1 cellular context compared by ENCODE assay signal in genomic region chr20:33511876-33512275, GRCh38.
TF ChIP-seq lines count a peak whose summit lies in the region.

No MANE protein-coding gene starts in this region.

TF ChIP-seq in HepG2, 621 proteins besides CTCF, POLR2A, EP300 and RAD21 (continued from another document):
- TF ChIP-seq ZMYM3 (CRISPR knock-in tag; IDR thresholded peaks at IDR 0.05) (0 out of 2 replicates have a peak, but pooled peaks have one; percentile 17), ZNF891 (CRISPR knock-in tag; IDR thresholded peaks at IDR 0.05) (0 out of 2 replicates have a peak, but pooled peaks have one; percentile 53), ZBTB4 (CRISPR knock-in tag; IDR thresholded peaks at IDR 0.05; ENCODE audit: borderline replicate concordance) (0 out of 2 replicates have a peak, but pooled peaks have one; percentile 4), ZBTB33 (CRISPR knock-in tag; IDR thresholded peaks at IDR 0.05) (peak; percentile 34; the same call in 1 of the 2 replicates), NR0B2 (CRISPR knock-in tag; IDR thresholded peaks at IDR 0.05) (0 out of 2 replicates have a peak, but pooled peaks have one; percentile 60), ZNF280B (CRISPR knock-in tag; IDR thresholded peaks at IDR 0.05; ENCODE audit: borderline replicate concordance) (peak; percentile 86; the same call in 1 of the 2 replicates), RXRA (CRISPR knock-in tag; IDR thresholded peaks at IDR 0.05) (peak; percentile 48; the same call in 1 of the 2 replicates)
